ENCODE assay signal across 25 cellular contexts in genomic region chr7:101522021-101522420, GRCh38.
"Had no signal": no experiment of that assay in that cellular context is flagged by ENCODE, and none has a peak within 500 bp of the region (broad histone marks: within the 10 kb centered on the region; RNA-seq: fewer than 3 reads in every experiment).

No MANE protein-coding gene starts in this region.

- ATAC-seq: natural killer cell; psoas muscle; right cardiac atrium; right lobe of liver; stimulated activated effector memory CD8-positive, alpha-beta T cell treated with anti-CD3 and anti-CD28 coated beads, Interleukin-12 subunit alpha, Interleukin-12 subunit beta, amount 100 ng/mL, for 72 hours; stimulated activated naive B cell treated with anti-CD40 and anti-IgM and Interleukin-4, amounts not matched to agents 10 μg/mL and 1 μg/mL and 100 μg/mL, for 72 hours had no signal

- H3K27ac ChIP-seq: neural progenitor cell, ovary, parathyroid adenoma, psoas muscle, right lobe of liver, sigmoid colon, stomach, thoracic aorta, tibial nerve, upper lobe of left lung, uterus had no signal

- H3K4me3 ChIP-seq: neural progenitor cell, ovary, psoas muscle, right lobe of liver, sigmoid colon, stomach, thoracic aorta, thyroid gland, tibial nerve, upper lobe of left lung, uterus had no signal

- DNase-seq: natural killer cell; occipital lobe; ovary; posterior cingulate gyrus; psoas muscle; right lobe of liver; sigmoid colon; small intestine; stimulated activated CD4-positive, alpha-beta T cell treated with anti-CD3 and anti-CD28 coated beads, Interleukin-15, amount 100 ng/mL, for 24 hours; stimulated activated CD4-positive, alpha-beta T cell treated with anti-CD3 and anti-CD28 coated beads, Interleukin-2, amount 100 ng/mL, for 24 hours; stimulated activated CD4-positive, alpha-beta T cell treated with anti-CD3 and anti-CD28 coated beads, Interleukin-2, amount 100 ng/mL, for 48 hours; stimulated activated CD4-positive, alpha-beta T cell treated with anti-CD3 and anti-CD28 coated beads, Interleukin-4, amount 100 ng/mL, for 24 hours; stimulated activated naive B cell treated with anti-CD40 and anti-IgM and Interleukin-4, amounts not matched to agents 10 μg/mL and 1 μg/mL and 100 μg/mL, for 72 hours; stimulated activated naive CD4-positive, alpha-beta T cell treated with Interleukin-2 at 50 U/mL for 16 hours; stomach; trophoblast cell; upper lobe of left lung; uterus had no signal

- H3K9me3 ChIP-seq: ovary, right lobe of liver, thyroid gland, uterus had no signal

- FAIRE-seq: small intestine had no signal

- H3K4me1 ChIP-seq: neural progenitor cell, right lobe of liver, sigmoid colon, stomach, uterus had no signal

- H3K4me2 ChIP-seq: neural progenitor cell had no signal
